Comparison of ENCODE assay signal across 1 cellular context in the genomic region with DNA sequence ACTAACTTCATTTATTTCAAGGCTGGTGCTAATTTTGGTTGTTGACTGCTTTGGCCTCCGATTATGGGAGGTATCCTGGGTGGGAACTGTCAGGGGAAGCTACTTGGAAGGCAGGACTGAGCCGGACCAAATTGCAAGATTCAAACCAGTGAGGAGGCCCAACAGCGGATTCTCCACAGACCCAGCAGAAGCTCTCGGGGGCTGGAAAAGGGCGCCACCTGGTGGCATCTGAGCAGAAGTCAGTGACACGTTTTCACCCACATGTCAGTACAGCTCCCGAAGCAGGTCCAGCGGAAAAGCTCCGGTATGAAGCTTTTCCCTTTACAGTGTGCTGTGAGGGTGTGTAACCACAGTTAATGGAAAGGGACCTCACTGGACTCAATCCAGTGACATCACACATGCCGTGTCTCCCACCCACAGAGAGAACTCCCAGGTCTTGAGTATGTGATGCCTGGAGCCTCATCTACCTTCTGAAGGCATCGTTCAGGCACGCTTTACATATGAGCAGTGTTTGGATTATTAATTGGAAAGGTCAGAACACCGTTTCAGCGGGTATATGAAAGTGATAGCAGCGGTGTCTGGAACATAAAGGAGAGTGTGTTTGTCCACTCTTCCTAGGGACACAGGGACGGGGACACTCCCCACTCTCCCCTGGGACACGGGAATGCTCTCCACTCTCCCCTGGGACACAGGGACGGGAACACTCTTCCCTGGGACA.
A peak's percentile ranks its signal among the peaks of the same experiment; 100 is the strongest.
TF ChIP-seq lines count a peak whose summit lies in the region.

No MANE protein-coding gene starts in this region.

TF ChIP-seq in K562, 482 proteins besides CTCF, POLR2A, EP300 and RAD21 (continued from another document and continues in another):
- TF ChIP-seq, protein P1, sequence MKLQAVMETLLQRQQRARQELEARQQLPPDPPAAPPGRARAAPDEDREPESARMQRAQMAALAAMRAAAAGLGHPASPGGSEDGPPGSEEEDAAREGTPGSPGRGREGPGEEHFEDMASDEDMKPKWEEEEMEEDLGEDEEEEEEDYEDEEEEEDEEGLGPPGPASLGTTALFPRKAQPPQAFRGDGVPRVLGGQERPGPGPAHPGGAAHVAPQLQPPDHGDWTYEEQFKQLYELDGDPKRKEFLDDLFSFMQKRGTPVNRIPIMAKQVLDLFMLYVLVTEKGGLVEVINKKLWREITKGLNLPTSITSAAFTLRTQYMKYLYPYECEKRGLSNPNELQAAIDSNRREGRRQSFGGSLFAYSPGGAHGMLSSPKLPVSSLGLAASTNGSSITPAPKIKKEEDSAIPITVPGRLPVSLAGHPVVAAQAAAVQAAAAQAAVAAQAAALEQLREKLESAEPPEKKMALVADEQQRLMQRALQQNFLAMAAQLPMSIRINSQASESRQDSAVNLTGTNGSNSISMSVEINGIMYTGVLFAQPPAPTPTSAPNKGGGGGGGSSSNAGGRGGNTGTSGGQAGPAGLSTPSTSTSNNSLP (IDR thresholded peaks at IDR 0.05; ENCODE audit: borderline replicate concordance, low read depth, low read length), result no peak
- TF ChIP-seq XRCC5 (IDR thresholded peaks at IDR 0.05; ENCODE audit: low read depth, low read length), result peak; percentile 54; the same call in 1 of the 2 replicates
- no peak for TF ChIP-seq KLF13 (tag; IDR thresholded peaks at IDR 0.05; ENCODE audit: borderline replicate concordance, low read depth)
- TF ChIP-seq, protein P2, sequence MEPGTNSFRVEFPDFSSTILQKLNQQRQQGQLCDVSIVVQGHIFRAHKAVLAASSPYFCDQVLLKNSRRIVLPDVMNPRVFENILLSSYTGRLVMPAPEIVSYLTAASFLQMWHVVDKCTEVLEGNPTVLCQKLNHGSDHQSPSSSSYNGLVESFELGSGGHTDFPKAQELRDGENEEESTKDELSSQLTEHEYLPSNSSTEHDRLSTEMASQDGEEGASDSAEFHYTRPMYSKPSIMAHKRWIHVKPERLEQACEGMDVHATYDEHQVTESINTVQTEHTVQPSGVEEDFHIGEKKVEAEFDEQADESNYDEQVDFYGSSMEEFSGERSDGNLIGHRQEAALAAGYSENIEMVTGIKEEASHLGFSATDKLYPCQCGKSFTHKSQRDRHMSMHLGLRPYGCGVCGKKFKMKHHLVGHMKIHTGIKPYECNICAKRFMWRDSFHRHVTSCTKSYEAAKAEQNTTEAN (CRISPR knock-in tag; IDR thresholded peaks at IDR 0.05), result no peak
- TF ChIP-seq ZBED1 (IDR thresholded peaks at IDR 0.05), result no peak
- no peak for TF ChIP-seq ZNF436 (CRISPR knock-in tag; IDR thresholded peaks at IDR 0.05)
- no peak for TF ChIP-seq EWSR1 (IDR thresholded peaks at IDR 0.05; ENCODE audit: borderline replicate concordance, low read depth, partially characterized antibody)
- TF ChIP-seq, protein P3, sequence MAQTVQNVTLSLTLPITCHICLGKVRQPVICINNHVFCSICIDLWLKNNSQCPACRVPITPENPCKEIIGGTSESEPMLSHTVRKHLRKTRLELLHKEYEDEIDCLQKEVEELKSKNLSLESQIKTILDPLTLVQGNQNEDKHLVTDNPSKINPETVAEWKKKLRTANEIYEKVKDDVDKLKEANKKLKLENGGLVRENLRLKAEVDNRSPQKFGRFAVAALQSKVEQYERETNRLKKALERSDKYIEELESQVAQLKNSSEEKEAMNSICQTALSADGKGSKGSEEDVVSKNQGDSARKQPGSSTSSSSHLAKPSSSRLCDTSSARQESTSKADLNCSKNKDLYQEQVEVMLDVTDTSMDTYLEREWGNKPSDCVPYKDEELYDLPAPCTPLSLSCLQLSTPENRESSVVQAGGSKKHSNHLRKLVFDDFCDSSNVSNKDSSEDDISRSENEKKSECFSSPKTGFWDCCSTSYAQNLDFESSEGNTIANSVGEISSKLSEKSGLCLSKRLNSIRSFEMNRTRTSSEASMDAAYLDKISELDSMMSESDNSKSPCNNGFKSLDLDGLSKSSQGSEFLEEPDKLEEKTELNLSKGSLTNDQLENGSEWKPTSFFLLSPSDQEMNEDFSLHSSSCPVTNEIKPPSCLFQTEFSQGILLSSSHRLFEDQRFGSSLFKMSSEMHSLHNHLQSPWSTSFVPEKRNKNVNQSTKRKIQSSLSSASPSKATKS (CRISPR knock-in tag; IDR thresholded peaks at IDR 0.05), result no peak
- TF ChIP-seq, protein P4, sequence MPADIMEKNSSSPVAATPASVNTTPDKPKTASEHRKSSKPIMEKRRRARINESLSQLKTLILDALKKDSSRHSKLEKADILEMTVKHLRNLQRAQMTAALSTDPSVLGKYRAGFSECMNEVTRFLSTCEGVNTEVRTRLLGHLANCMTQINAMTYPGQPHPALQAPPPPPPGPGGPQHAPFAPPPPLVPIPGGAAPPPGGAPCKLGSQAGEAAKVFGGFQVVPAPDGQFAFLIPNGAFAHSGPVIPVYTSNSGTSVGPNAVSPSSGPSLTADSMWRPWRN (IDR thresholded peaks at IDR 0.05; ENCODE audit: low read depth), result no peak
- TF ChIP-seq ZNF143 (CRISPR knock-in tag; IDR thresholded peaks at IDR 0.05), result no peak
- no peak for TF ChIP-seq ETV1 (tag; conservative IDR thresholded peaks at IDR 0.05; ENCODE audit: low read depth)
- no peak for TF ChIP-seq CHD4 (IDR thresholded peaks at IDR 0.05; ENCODE audit: insufficient read depth, insufficient replicate concordance, low read depth, low read length, poor library complexity, severe bottlenecking)
- no peak for TF ChIP-seq ASH1L (IDR thresholded peaks at IDR 0.05; ENCODE audit: borderline replicate concordance, low read depth, partially characterized antibody)
- TF ChIP-seq ZFPM2 (CRISPR knock-in tag; IDR thresholded peaks at IDR 0.05), result no peak
- no peak for TF ChIP-seq ZNF764 (CRISPR knock-in tag; IDR thresholded peaks at IDR 0.05; ENCODE audit: low read depth)
- TF ChIP-seq RBM39 (optimal IDR thresholded peaks at IDR 0.05; ENCODE audit: low read depth, low read length), result no peak
- no peak for TF ChIP-seq ZNF263 (CRISPR knock-in tag; IDR thresholded peaks at IDR 0.05; ENCODE audit: borderline replicate concordance)
- TF ChIP-seq DDX20 (tag; IDR thresholded peaks at IDR 0.05; ENCODE audit: low read depth), result no peak
- no peak for TF ChIP-seq SNRNP70 (optimal IDR thresholded peaks at IDR 0.05; ENCODE audit: low read depth, low read length)
- TF ChIP-seq, protein P5, sequence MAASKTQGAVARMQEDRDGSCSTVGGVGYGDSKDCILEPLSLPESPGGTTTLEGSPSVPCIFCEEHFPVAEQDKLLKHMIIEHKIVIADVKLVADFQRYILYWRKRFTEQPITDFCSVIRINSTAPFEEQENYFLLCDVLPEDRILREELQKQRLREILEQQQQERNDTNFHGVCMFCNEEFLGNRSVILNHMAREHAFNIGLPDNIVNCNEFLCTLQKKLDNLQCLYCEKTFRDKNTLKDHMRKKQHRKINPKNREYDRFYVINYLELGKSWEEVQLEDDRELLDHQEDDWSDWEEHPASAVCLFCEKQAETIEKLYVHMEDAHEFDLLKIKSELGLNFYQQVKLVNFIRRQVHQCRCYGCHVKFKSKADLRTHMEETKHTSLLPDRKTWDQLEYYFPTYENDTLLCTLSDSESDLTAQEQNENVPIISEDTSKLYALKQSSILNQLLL (CRISPR knock-in tag; IDR thresholded peaks at IDR 0.05; ENCODE audit: borderline replicate concordance), result no peak
- TF ChIP-seq HNRNPLL (IDR thresholded peaks at IDR 0.05; ENCODE audit: low read depth, low read length, poor library complexity, severe bottlenecking), result no peak
- TF ChIP-seq CBX3 (IDR thresholded peaks at IDR 0.05; ENCODE audit: borderline replicate concordance in 1 of 2, low read length in 2 of 2), result peak in 1 of 2 experiments; percentile 76; a peak in 1 of 3 replicates
- no peak for TF ChIP-seq ZNF124 (CRISPR knock-in tag; IDR thresholded peaks at IDR 0.05)
- no peak for TF ChIP-seq MTA3 (IDR thresholded peaks at IDR 0.05; ENCODE audit: borderline replicate concordance)
- peak in 1 of 3 experiments; percentile 31 for TF ChIP-seq YY1 (IDR thresholded peaks at IDR 0.05; ENCODE audit: borderline replicate concordance in 1 of 3, control insufficient read depth in 1 of 3, extremely low read depth in 1 of 3, insufficient read depth in 3 of 3, insufficient read length in 1 of 3, insufficient replicate concordance in 2 of 3, low read depth in 1 of 3, low read length in 2 of 3)
- TF ChIP-seq SMC3 (conservative IDR thresholded peaks at IDR 0.05; ENCODE audit: insufficient read depth, low read depth, low read length), result peak; percentile 87
- TF ChIP-seq U2AF1 (optimal IDR thresholded peaks at IDR 0.05; ENCODE audit: low read depth, low read length), result no peak
- no peak for TF ChIP-seq ZNF23 (CRISPR knock-in tag; IDR thresholded peaks at IDR 0.05)
- TF ChIP-seq ELF2 (CRISPR knock-in tag; IDR thresholded peaks at IDR 0.05), result no peak
- TF ChIP-seq ZNF79 (CRISPR knock-in tag; IDR thresholded peaks at IDR 0.05; ENCODE audit: low read depth), result no peak
- TF ChIP-seq, protein P6, sequence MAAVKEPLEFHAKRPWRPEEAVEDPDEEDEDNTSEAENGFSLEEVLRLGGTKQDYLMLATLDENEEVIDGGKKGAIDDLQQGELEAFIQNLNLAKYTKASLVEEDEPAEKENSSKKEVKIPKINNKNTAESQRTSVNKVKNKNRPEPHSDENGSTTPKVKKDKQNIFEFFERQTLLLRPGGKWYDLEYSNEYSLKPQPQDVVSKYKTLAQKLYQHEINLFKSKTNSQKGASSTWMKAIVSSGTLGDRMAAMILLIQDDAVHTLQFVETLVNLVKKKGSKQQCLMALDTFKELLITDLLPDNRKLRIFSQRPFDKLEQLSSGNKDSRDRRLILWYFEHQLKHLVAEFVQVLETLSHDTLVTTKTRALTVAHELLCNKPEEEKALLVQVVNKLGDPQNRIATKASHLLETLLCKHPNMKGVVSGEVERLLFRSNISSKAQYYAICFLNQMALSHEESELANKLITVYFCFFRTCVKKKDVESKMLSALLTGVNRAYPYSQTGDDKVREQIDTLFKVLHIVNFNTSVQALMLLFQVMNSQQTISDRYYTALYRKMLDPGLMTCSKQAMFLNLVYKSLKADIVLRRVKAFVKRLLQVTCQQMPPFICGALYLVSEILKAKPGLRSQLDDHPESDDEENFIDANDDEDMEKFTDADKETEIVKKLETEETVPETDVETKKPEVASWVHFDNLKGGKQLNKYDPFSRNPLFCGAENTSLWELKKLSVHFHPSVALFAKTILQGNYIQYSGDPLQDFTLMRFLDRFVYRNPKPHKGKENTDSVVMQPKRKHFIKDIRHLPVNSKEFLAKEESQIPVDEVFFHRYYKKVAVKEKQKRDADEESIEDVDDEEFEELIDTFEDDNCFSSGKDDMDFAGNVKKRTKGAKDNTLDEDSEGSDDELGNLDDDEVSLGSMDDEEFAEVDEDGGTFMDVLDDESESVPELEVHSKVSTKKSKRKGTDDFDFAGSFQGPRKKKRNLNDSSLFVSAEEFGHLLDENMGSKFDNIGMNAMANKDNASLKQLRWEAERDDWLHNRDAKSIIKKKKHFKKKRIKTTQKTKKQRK (IDR thresholded peaks at IDR 0.05; ENCODE audit: borderline replicate concordance, low read depth, low read length), result no peak
- no peak for TF ChIP-seq RBM25 (IDR thresholded peaks at IDR 0.05; ENCODE audit: low read depth, low read length, severe bottlenecking)
- peak; percentile 43 for TF ChIP-seq ZNF121 (CRISPR knock-in tag; conservative IDR thresholded peaks at IDR 0.05)
- TF ChIP-seq CC2D1A (IDR thresholded peaks at IDR 0.05), result peak; percentile 72
- TF ChIP-seq PCBP1 (IDR thresholded peaks at IDR 0.05; ENCODE audit: low read depth, low read length, poor library complexity, severe bottlenecking), result no peak
- no peak for TF ChIP-seq NR4A1 (CRISPR knock-in tag; IDR thresholded peaks at IDR 0.05)
- TF ChIP-seq NR4A1 (tag; IDR thresholded peaks at IDR 0.05), result no peak
- no peak for TF ChIP-seq NR3C1 (CRISPR knock-in tag; IDR thresholded peaks at IDR 0.05)
- TF ChIP-seq GTF2E2 (tag; IDR thresholded peaks at IDR 0.05), result no peak
- TF ChIP-seq, protein P7, sequence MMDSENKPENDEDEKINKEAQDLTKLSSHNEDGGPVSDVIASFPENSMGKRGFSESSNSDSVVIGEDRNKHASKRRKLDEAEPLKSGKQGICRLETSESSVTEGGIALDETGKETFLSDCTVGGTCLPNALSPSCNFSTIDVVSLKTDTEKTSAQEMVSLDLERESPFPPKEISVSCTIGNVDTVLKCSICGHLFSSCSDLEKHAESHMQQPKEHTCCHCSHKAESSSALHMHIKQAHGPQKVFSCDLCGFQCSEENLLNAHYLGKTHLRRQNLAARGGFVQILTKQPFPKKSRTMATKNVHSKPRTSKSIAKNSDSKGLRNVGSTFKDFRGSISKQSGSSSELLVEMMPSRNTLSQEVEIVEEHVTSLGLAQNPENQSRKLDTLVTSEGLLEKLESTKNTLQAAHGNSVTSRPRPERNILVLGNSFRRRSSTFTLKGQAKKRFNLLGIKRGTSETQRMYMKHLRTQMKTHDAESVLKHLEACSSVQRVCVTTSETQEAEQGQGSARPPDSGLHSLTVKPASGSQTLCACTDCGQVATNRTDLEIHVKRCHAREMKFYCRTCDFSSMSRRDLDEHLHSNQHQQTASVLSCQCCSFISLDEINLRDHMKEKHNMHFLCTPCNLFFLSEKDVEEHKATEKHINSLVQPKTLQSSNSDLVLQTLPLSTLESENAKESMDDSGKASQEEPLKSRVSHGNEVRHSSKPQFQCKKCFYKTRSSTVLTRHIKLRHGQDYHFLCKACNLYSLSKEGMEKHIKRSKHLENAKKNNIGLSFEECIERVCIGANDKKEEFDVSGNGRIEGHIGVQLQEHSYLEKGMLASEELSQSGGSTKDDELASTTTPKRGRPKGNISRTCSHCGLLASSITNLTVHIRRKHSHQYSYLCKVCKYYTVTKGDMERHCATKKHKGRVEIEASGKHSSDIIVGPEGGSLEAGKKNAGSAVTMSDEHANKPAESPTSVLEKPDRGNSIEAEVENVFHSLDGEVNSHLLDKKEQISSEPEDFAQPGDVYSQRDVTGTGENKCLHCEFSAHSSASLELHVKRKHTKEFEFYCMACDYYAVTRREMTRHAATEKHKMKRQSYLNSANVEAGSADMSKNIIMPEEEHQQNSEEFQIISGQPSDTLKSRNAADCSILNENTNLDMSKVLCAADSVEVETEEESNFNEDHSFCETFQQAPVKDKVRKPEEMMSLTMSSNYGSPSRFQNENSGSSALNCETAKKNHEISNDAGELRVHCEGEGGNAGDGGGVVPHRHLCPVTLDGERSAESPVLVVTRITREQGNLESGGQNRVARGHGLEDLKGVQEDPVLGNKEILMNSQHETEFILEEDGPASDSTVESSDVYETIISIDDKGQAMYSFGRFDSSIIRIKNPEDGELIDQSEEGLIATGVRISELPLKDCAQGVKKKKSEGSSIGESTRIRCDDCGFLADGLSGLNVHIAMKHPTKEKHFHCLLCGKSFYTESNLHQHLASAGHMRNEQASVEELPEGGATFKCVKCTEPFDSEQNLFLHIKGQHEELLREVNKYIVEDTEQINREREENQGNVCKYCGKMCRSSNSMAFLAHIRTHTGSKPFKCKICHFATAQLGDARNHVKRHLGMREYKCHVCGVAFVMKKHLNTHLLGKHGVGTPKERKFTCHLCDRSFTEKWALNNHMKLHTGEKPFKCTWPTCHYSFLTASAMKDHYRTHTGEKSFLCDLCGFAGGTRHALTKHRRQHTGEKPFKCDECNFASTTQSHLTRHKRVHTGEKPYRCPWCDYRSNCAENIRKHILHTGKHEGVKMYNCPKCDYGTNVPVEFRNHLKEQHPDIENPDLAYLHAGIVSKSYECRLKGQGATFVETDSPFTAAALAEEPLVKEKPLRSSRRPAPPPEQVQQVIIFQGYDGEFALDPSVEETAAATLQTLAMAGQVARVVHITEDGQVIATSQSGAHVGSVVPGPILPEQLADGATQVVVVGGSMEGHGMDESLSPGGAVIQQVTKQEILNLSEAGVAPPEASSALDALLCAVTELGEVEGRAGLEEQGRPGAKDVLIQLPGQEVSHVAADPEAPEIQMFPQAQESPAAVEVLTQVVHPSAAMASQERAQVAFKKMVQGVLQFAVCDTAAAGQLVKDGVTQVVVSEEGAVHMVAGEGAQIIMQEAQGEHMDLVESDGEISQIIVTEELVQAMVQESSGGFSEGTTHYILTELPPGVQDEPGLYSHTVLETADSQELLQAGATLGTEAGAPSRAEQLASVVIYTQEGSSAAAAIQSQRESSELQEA (IDR thresholded peaks at IDR 0.05; ENCODE audit: low read depth), result no peak
- no peak for TF ChIP-seq BDP1 (IDR thresholded peaks at IDR 0.05; ENCODE audit: insufficient read depth, insufficient read length)
